ENCODE assay signal across 13 cellular contexts in the genomic region with DNA sequence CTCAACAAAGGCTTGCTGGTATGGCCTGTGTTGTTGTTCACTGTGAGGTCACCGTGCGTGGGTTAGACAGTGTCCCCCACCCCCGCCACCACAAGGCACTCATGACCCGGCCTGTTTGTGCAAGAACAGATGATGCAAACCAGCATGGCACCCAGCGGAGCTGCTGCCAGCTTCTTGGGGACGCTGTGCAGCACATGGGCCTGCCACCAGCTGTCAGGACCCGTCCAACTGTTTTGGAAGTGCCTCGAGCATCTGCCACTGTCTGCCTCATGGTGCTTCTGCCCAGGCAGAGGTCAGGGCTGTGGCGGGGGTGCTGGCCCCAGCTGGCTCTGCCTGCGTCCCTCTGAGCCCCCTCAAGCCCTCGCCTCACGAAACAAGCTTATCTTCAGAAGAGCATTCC. TPM values are rescaled to one million over a fixed set of nuclear protein-coding genes. Genes with fewer than 3 reads are reported as not detected.
DNase-seq lines count a peak whose midpoint lies in the region; ATAC-seq lines count a peak whose summit lies in the region.
"Had no signal": no experiment of that assay in that cellular context is flagged by ENCODE, and none has a peak within 500 bp of the region (broad histone marks: within the 10 kb centered on the region; RNA-seq: fewer than 3 reads in every experiment).

No MANE protein-coding gene starts in this region.

- DNase-seq in activated naive CD8-positive, alpha-beta T cell treated with anti-CD3 and anti-CD28 coated beads, Interleukin-2, amount 50 U/mL, for 24 hours: no peak
- DNase-seq in activated CD4-positive, alpha-beta memory T cell treated with anti-CD3 and anti-CD28 coated beads for 36 hours: no peak
- DNase-seq in right cardiac atrium (peak in 1 of 3 donors; percentile 70), aorta (no peak), NCI-H526 treated with DMSO at 0.1 percent for 48 hours (lab: John Stamatoyannopoulos, UW) (no peak), OCI-M1 (lab: John Stamatoyannopoulos, UW) (no peak), dedifferentiated amniotic fluid mesenchymal stem cell (ENCODE audit: extremely low spot score) (no peak)
- DNase-seq: activated CD4-positive, alpha-beta T cell treated with anti-CD3 and anti-CD28 coated beads, Interleukin-2, amount 50 U/mL, for 48 hours; EL; foreskin melanocyte; naive thymus-derived CD8-positive, alpha-beta T cell; NCI-H510A treated with DMSO at 0.1 percent for 48 hours had no signal

- H3K4me1 Mint-ChIP-seq in activated naive CD8-positive, alpha-beta T cell (ENCODE audit: low read depth): peaks cover 70% of the 10 kb centered on the region
- peaks cover 91% of the 10 kb centered on the region for H3K4me1 Mint-ChIP-seq in activated naive CD8-positive, alpha-beta T cell treated with anti-CD3 and anti-CD28 coated beads, Interleukin-2, amount 50 U/mL, for 24 hours
- peaks cover 97% of the 10 kb centered on the region for H3K4me1 Mint-ChIP-seq in activated CD4-positive, alpha-beta memory T cell treated with anti-CD3 and anti-CD28 coated beads for 36 hours (ENCODE audit: low read depth)

- H3K4me3 ChIP-seq in right cardiac atrium (ENCODE audit: low read length): peak overlapping the region; percentile 36
- peak overlapping the region; percentile 0 to 76 for H3K4me3 ChIP-seq in aorta (ENCODE audit: low read length in 2 of 2)

- no peaks in the 10 kb centered on the region for H3K36me3 ChIP-seq in aorta (ENCODE audit: control insufficient read depth in 1 of 2, insufficient read depth in 2 of 2, low read length in 1 of 2)

- no peaks in the 10 kb centered on the region for H3K27me3 ChIP-seq in right cardiac atrium (ENCODE audit: control insufficient read depth, insufficient read depth)
- no peaks in the 10 kb centered on the region for H3K27me3 ChIP-seq in aorta (ENCODE audit: control insufficient read depth in 1 of 2, insufficient read depth in 2 of 2, low read length in 1 of 2)

- H3K36me3 Mint-ChIP-seq in activated naive CD8-positive, alpha-beta T cell: peaks cover 17% of the 10 kb centered on the region
- peaks cover 29% of the 10 kb centered on the region for H3K36me3 Mint-ChIP-seq in activated naive CD8-positive, alpha-beta T cell treated with anti-CD3 and anti-CD28 coated beads, Interleukin-2, amount 50 U/mL, for 24 hours (ENCODE audit: low read depth)
- H3K36me3 Mint-ChIP-seq in activated CD4-positive, alpha-beta memory T cell treated with anti-CD3 and anti-CD28 coated beads for 36 hours: peaks cover 28% of the 10 kb centered on the region

- H3K27me3 Mint-ChIP-seq in activated naive CD8-positive, alpha-beta T cell: no peaks in the 10 kb centered on the region
- H3K27me3 Mint-ChIP-seq in activated naive CD8-positive, alpha-beta T cell treated with anti-CD3 and anti-CD28 coated beads, Interleukin-2, amount 50 U/mL, for 24 hours: peaks cover 18% of the 10 kb centered on the region
- no peaks in the 10 kb centered on the region for H3K27me3 Mint-ChIP-seq in activated CD4-positive, alpha-beta memory T cell treated with anti-CD3 and anti-CD28 coated beads for 36 hours

- 62% methylated on average over 12 of the region's 12 CpGs for WGBS in right cardiac atrium
- 32 to 42% methylated on average over 12 of the region's 12 CpGs for WGBS in aorta, 2 donors

- peaks cover 2% of the 10 kb centered on the region for H3K4me1 ChIP-seq in right cardiac atrium (ENCODE audit: control insufficient read depth, insufficient read depth, low read length)
- peaks cover 0 to 3% of the 10 kb centered on the region in 2 donors for H3K4me1 ChIP-seq in aorta (ENCODE audit: control insufficient read depth in 1 of 2, insufficient read depth in 2 of 2, low read length in 2 of 2)

- POLR2A ChIA-PET in activated CD4-positive, alpha-beta memory T cell treated with anti-CD3 and anti-CD28 coated beads for 36 hours (lab: Charles Lee): interaction anchor here (2.6 to 10.3 kb wide), 2 partner anchors 16 to 23 kb away, joined by 12 to 447 read pairs; a partner anchor contains a TSS

- peak overlapping the region; percentile 67 for H3K27ac ChIP-seq in right cardiac atrium (ENCODE audit: low read length)
- H3K27ac ChIP-seq in aorta (ENCODE audit: low read depth in 1 of 2, low read length in 2 of 2): peak overlapping the region; percentile 53 to 73

- H3K9me3 ChIP-seq in right cardiac atrium (ENCODE audit: control insufficient read depth, low read length) (no peaks in the 10 kb centered on the region), aorta (ENCODE audit: control insufficient read depth, low read length) (no peaks in the 10 kb centered on the region)

- H3K27ac Mint-ChIP-seq in activated naive CD8-positive, alpha-beta T cell: peak overlapping the region; percentile 100
- no peak overlapping the region for H3K27ac Mint-ChIP-seq in activated naive CD8-positive, alpha-beta T cell treated with anti-CD3 and anti-CD28 coated beads, Interleukin-2, amount 50 U/mL, for 24 hours
- peak overlapping the region; percentile 98 for H3K27ac Mint-ChIP-seq in activated CD4-positive, alpha-beta memory T cell treated with anti-CD3 and anti-CD28 coated beads for 36 hours

- CTCF ChIA-PET in activated CD4-positive, alpha-beta memory T cell treated with anti-CD3 and anti-CD28 coated beads for 36 hours (lab: Charles Lee): interaction anchor here (3.0 to 19.1 kb wide), 3 partner anchors 14 to 35 kb away, joined by 16 to 425 read pairs (median 94); no protein-coding TSS in a partner anchor

- peaks cover 7% of the 10 kb centered on the region for H3K9me3 Mint-ChIP-seq in activated naive CD8-positive, alpha-beta T cell (ENCODE audit: low read depth)
- H3K9me3 Mint-ChIP-seq in activated naive CD8-positive, alpha-beta T cell treated with anti-CD3 and anti-CD28 coated beads, Interleukin-2, amount 50 U/mL, for 24 hours: peaks cover 14% of the 10 kb centered on the region
- peaks cover 7% of the 10 kb centered on the region for H3K9me3 Mint-ChIP-seq in activated CD4-positive, alpha-beta memory T cell treated with anti-CD3 and anti-CD28 coated beads for 36 hours

- intact Hi-C loops in activated CD4-positive, alpha-beta memory T cell treated with anti-CD3 and anti-CD28 coated beads for 36 hours (cut with micrococcal nuclease): loop anchor here (5.0 kb wide), 2 partner anchors 372 to 417 kb away; no protein-coding TSS in a partner anchor
- intact Hi-C loops in right cardiac atrium (cut with DNase I) (no loop called here), aorta (cut with DNase I) (loop anchor here in 1 of 2 donors (5.0 kb wide), 1 partner anchor 1328 kb away; no protein-coding TSS in a partner anchor)

- no peak for ATAC-seq in activated naive CD8-positive, alpha-beta T cell treated with anti-CD3 and anti-CD28 coated beads, Interleukin-2, amount 50 U/mL, for 24 hours
- ATAC-seq in right cardiac atrium: peak; percentile 10 to 36
- ATAC-seq in aorta (ENCODE audit: low FRiP score): no peak
- ATAC-seq: naive thymus-derived CD8-positive, alpha-beta T cell had no signal

- no peak overlapping the region for H3K4me3 Mint-ChIP-seq in activated naive CD8-positive, alpha-beta T cell
- no peak overlapping the region for H3K4me3 Mint-ChIP-seq in activated naive CD8-positive, alpha-beta T cell treated with anti-CD3 and anti-CD28 coated beads, Interleukin-2, amount 50 U/mL, for 24 hours
- peak overlapping the region; percentile 75 for H3K4me3 Mint-ChIP-seq in activated CD4-positive, alpha-beta memory T cell treated with anti-CD3 and anti-CD28 coated beads for 36 hours
- H3K4me3 Mint-ChIP-seq: naive thymus-derived CD8-positive, alpha-beta T cell had no signal

RNA-seq across cellular contexts. Expression of a gene that starts 1.5 kb away (rescaled TPM):
- 10 to 100 TPM; 40.6 to 44.6 TPM for total RNA-seq in activated CD4-positive, alpha-beta memory T cell treated with anti-CD3 and anti-CD28 coated beads for 36 hours
- 100 to 1,000 TPM; 115 to 141 (median 126) TPM for total RNA-seq in right cardiac atrium
- 112 TPM for polyA plus RNA-seq in right cardiac atrium
- total RNA-seq in aorta: 10 to 100 TPM; 53.3 to 57.0 TPM
- 10 to 100 TPM in 1 of 2 donors, 1 to 10 TPM in 1; 9.1 to 24.8 TPM for polyA plus RNA-seq in aorta

RNA-seq across cellular contexts. Expression of a gene that starts 22.3 kb away (rescaled TPM):
- total RNA-seq in activated CD4-positive, alpha-beta memory T cell treated with anti-CD3 and anti-CD28 coated beads for 36 hours: under 1 TPM; 0.44 to 0.69 TPM
- total RNA-seq in right cardiac atrium (under 1 TPM in 2 of 4 donors, not detected in 2; 0.44 to 0.45 TPM), aorta (under 1 TPM in 1 of 2 donors, not detected in 1; 0.60 TPM)
- polyA plus RNA-seq in right cardiac atrium (not detected), aorta (not detected)
- total RNA-seq: naive thymus-derived CD8-positive, alpha-beta T cell had no signal
- polyA plus RNA-seq: naive thymus-derived CD8-positive, alpha-beta T cell had no signal

RNA-seq across cellular contexts. Expression of a gene that starts 47.7 kb away (rescaled TPM):
- total RNA-seq in activated CD4-positive, alpha-beta memory T cell treated with anti-CD3 and anti-CD28 coated beads for 36 hours: not detected
- total RNA-seq in right cardiac atrium: not detected
- not detected for polyA plus RNA-seq in right cardiac atrium
- not detected for total RNA-seq in aorta
- not detected for polyA plus RNA-seq in aorta
- total RNA-seq: naive thymus-derived CD8-positive, alpha-beta T cell had no signal
- polyA plus RNA-seq: naive thymus-derived CD8-positive, alpha-beta T cell had no signal

RNA-seq across cellular contexts. Expression of a gene that starts 51.3 kb away (rescaled TPM):
- 1 to 10 TPM; 2.0 to 2.9 TPM for total RNA-seq in activated CD4-positive, alpha-beta memory T cell treated with anti-CD3 and anti-CD28 coated beads for 36 hours
- total RNA-seq in right cardiac atrium (under 1 TPM; 0.11 to 0.65 (median 0.39) TPM), aorta (under 1 TPM; 0.42 to 0.60 TPM)
- polyA plus RNA-seq in right cardiac atrium (0.18 TPM), aorta (not detected)

Comparison
In these comparisons a context has a peak if more than half of its experiments do, and no peak if none do; other contexts are left out.
1. ATAC-seq: peak in right cardiac atrium (2 of 2); none in activated naive CD8-positive, alpha-beta T cell treated with anti-CD3 and anti-CD28 coated beads, Interleukin-2, amount 50 U/mL, for 24 hours (single experiment) and aorta (single experiment).